ENCODE assay signal across 9 cellular contexts in genomic region chr3:190121061-190121765, GRCh38. TPM values are rescaled to one million over a fixed set of nuclear protein-coding genes. Genes with fewer than 3 reads are reported as not detected.
DNase-seq lines count a peak whose midpoint lies in the region; ATAC-seq and TF ChIP-seq lines count a peak whose summit lies in the region.
"Had no signal": no experiment of that assay in that cellular context is flagged by ENCODE, and none has a peak within 500 bp of the region (broad histone marks: within the 10 kb centered on the region; RNA-seq: fewer than 3 reads in every experiment).

No MANE protein-coding gene starts in this region.

- TF ChIP-seq POLR2A in vagina (IDR thresholded peaks at IDR 0.05), result no peak

- DNase-seq in Right ventricle myocardium inferior (ENCODE audit: missing footprints) (peak; percentile 35), left ventricle myocardium superior (no peak), dermis blood vessel endothelial cell (peak; percentile 23), vagina (ENCODE audit: extremely low spot score in 2 of 2) (no peak), SHP77 (lab: John Stamatoyannopoulos, UW) (no peak), NCI-H748 treated with DMSO at 0.1 percent for 48 hours (lab: John Stamatoyannopoulos, UW) (no peak), NCI-H1436 (lab: John Stamatoyannopoulos, UW) (no peak)

- intact Hi-C loops in Right ventricle myocardium inferior (cut with DNase I) (loop anchor here (5.0 kb wide), 2 partner anchors 76 to 154 kb away; no protein-coding TSS in a partner anchor), left ventricle myocardium superior (cut with micrococcal nuclease) (no loop called here), vagina (cut with DNase I) (loop anchor here (10.0 kb wide), 1 partner anchor 146 kb away; no protein-coding TSS in a partner anchor)

- H3K36me3 ChIP-seq in mucosa of rectum (ENCODE audit: control insufficient read depth in 2 of 2, insufficient read depth in 2 of 2, low read length in 2 of 2) (no peaks in the 10 kb centered on the region), vagina (no peaks in the 10 kb centered on the region)
- H3K36me3 ChIP-seq: BLaER1 treated with 17β-estradiol and CSF1 and Interleukin-3, amounts not matched to agents 10 nM and 100 nM had no signal

- ATAC-seq in Right ventricle myocardium inferior (no peak), left ventricle myocardium superior (no peak)

- peak overlapping the region in 1 of 2 donors; percentile 63 for H3K27ac ChIP-seq in mucosa of rectum (ENCODE audit: low read depth in 2 of 2, low read length in 2 of 2)
- peak overlapping the region; percentile 89 for H3K27ac ChIP-seq in vagina
- H3K27ac ChIP-seq: BLaER1 treated with 17β-estradiol and CSF1 and Interleukin-3, amounts not matched to agents 10 nM and 100 nM had no signal

- peaks cover 5 to 7% of the 10 kb centered on the region in 2 donors for H3K4me1 ChIP-seq in mucosa of rectum (ENCODE audit: control insufficient read depth in 2 of 2, insufficient read depth in 2 of 2, low read length in 2 of 2)
- peaks cover 43% of the 10 kb centered on the region for H3K4me1 ChIP-seq in vagina

- H3K27me3 ChIP-seq in mucosa of rectum (ENCODE audit: control insufficient read depth in 2 of 2, insufficient read depth in 2 of 2, low read length in 2 of 2) (peaks cover 0 to 5% of the 10 kb centered on the region in 2 donors), vagina (no peaks in the 10 kb centered on the region)
- H3K27me3 ChIP-seq: BLaER1 treated with 17β-estradiol and CSF1 and Interleukin-3, amounts not matched to agents 10 nM and 100 nM had no signal

- no peak for TF ChIP-seq CTCF in vagina (IDR thresholded peaks at IDR 0.05)

- H3K9ac ChIP-seq in mucosa of rectum (ENCODE audit: low read depth in 1 of 2, low read length in 2 of 2), result peak overlapping the region in 1 of 2 donors; percentile 74
- H3K9ac ChIP-seq: BLaER1 treated with 17β-estradiol and CSF1 and Interleukin-3, amounts not matched to agents 10 nM and 100 nM had no signal

- H3K9me3 ChIP-seq in mucosa of rectum (ENCODE audit: control insufficient read depth in 2 of 2, low read length in 2 of 2) (no peaks in the 10 kb centered on the region), vagina (no peaks in the 10 kb centered on the region)

- H3K4me3 ChIP-seq in mucosa of rectum (ENCODE audit: low read length in 2 of 2) (peak overlapping the region; percentile 70 to 71), vagina (peak overlapping the region; percentile 71 to 81)

RNA-seq across cellular contexts. Expression of gene P3H2, which starts 0.5 kb away (rescaled TPM):
- total RNA-seq in Right ventricle myocardium inferior (1.3 TPM), left ventricle myocardium superior (1.2 TPM), dermis blood vessel endothelial cell (13.1 and 18.5 TPM in 2 replicates), vagina (41.7 TPM)

Comparison
In these comparisons a context has a peak if more than half of its experiments do, and no peak if none do; other contexts are left out.
1. DNase-seq: peak in Right ventricle myocardium inferior (single experiment) and dermis blood vessel endothelial cell (single experiment); none in left ventricle myocardium superior (single experiment), vagina (0 of 2), SHP77 (0 of 2), NCI-H748 treated with DMSO at 0.1 percent for 48 hours (single experiment) and NCI-H1436 (single experiment).